ENCODE assay signal across 8 cellular contexts in genomic region chr19:7920520-7921301, GRCh38. TPM values are rescaled to one million over a fixed set of nuclear protein-coding genes. Genes with fewer than 3 reads are reported as not detected.
DNase-seq lines count a peak whose midpoint lies in the region; ATAC-seq and TF ChIP-seq lines count a peak whose summit lies in the region.

No MANE protein-coding gene starts in this region.

- CTCF ChIA-PET in mammary epithelial cell (lab: Charles Lee; ENCODE audit: low non-redundant PET): interaction anchor here (0.6 to 1.3 kb wide), 8 partner anchors 9 to 352 kb away, joined by 3 to 33 read pairs (median 6); partner anchors contain the start of gene TIMM44

- H3K4me3 ChIP-seq in WI38 (ENCODE audit: low read depth, low read length) (peak overlapping the region; percentile 71), mammary epithelial cell (replicated peaks in 1 of 3; ENCODE audit: insufficient read depth in 1 of 3, low read depth in 2 of 3, low read length in 3 of 3) (peak overlapping the region; percentile 76 to 86 (median 79))

- WGBS in mammary epithelial cell (ENCODE audit: low coverage, missing lambda C conversion rate): 0% methylated on average over 3 of the region's 62 CpGs

- no peaks in the 10 kb centered on the region for H4K20me1 ChIP-seq in mammary epithelial cell (ENCODE audit: insufficient read depth, low read length)

- H3K4me2 ChIP-seq in mammary epithelial cell (ENCODE audit: insufficient read depth, low read depth, low read length): peak overlapping the region; percentile 92

- H3K9me3 ChIP-seq in mammary epithelial cell (replicated peaks; ENCODE audit: insufficient read depth, low read length): no peaks in the 10 kb centered on the region

- ATAC-seq in GM18858 (IDR thresholded peaks at IDR 0.05; ENCODE audit: unreplicated experiment) (peak; percentile 29), HG03103 (IDR thresholded peaks at IDR 0.05; ENCODE audit: low read depth, unreplicated experiment) (peak; percentile 37)

- H3K27me3 ChIP-seq in mammary epithelial cell (ENCODE audit: insufficient read depth, low read length): peaks cover 13% of the 10 kb centered on the region

- no peak for TF ChIP-seq CTCF in WI38 (IDR thresholded peaks at IDR 0.05; ENCODE audit: low read depth, low read length)
- no peak for TF ChIP-seq CTCF in mammary epithelial cell (conservative IDR thresholded peaks at IDR 0.05 in 1 of 2, IDR thresholded peaks at IDR 0.05 in 1 of 2; ENCODE audit: extremely low read depth in 1 of 2, insufficient read depth in 1 of 2, low read depth in 1 of 2, low read length in 2 of 2)

- intact Hi-C loops in mammary epithelial cell (cut with micrococcal nuclease): loop anchor here (1.0 to 2.0 kb wide), 2 partner anchors 18 to 49 kb away; partner anchors contain the start of gene MAP2K7

- peak overlapping the region; percentile 95 for H2AFZ ChIP-seq in mammary epithelial cell (ENCODE audit: low read depth, low read length)

- DNase-seq in A172 (ENCODE audit: low spot score): peak; percentile 90
- DNase-seq in NCI-H2227 (lab: John Stamatoyannopoulos, UW; ENCODE audit: unreplicated experiment): peak; percentile 98
- peak; percentile 93 for DNase-seq in mammary epithelial cell
- peak; percentile 68 for DNase-seq in inferior parietal cortex (ENCODE audit: extremely low spot score)
- DNase-seq in smooth muscle cell of the brain vasculature (ENCODE audit: low read depth, low spot score): peak; percentile 94

- peak overlapping the region; percentile 26 for H3K9ac ChIP-seq in mammary epithelial cell (ENCODE audit: insufficient read depth, low read length)

- no peaks in the 10 kb centered on the region for H3K36me3 ChIP-seq in mammary epithelial cell (ENCODE audit: insufficient read depth, low read length)

- no peaks in the 10 kb centered on the region for H3K79me2 ChIP-seq in mammary epithelial cell (ENCODE audit: insufficient read depth, low read length)

- H3K27ac ChIP-seq in mammary epithelial cell (ENCODE audit: insufficient read depth, low read depth, low read length): peak overlapping the region; percentile 52

- peaks cover 39% of the 10 kb centered on the region for H3K4me1 ChIP-seq in mammary epithelial cell (ENCODE audit: insufficient read depth, low read length)

- dilution Hi-C loops in mammary epithelial cell (cut with HindIII; ENCODE audit: low sequenced_read_pairs): loop anchor here (5.0 kb wide), 1 partner anchor 68 kb away; no protein-coding TSS in a partner anchor

- no TSS peak for BruUV-seq in mammary epithelial cell (replicated peaks; lab: Mats Ljungman, UMichigan)

- in situ Hi-C loops in mammary epithelial cell (cut with MboI; ENCODE audit: low sequenced_read_pairs in 2 of 2): no loop called here

RNA-seq across cellular contexts. Expression of gene SNAPC2, which starts 0.6 kb away (rescaled TPM):
- total RNA-seq in A172 (2014; rRNA removed; shearing (Covaris generic)): 30.6 and 44.5 TPM in 2 replicates
- 10 to 100 TPM; 11.2 to 27.2 TPM for total RNA-seq in mammary epithelial cell
- 11.5 TPM for polyA plus RNA-seq in mammary epithelial cell
- polyA minus RNA-seq in mammary epithelial cell: 1.6 TPM

RNA-seq across cellular contexts. Expression of gene CTXN1, which starts 5.2 kb away (rescaled TPM):
- 24.3 and 37.0 TPM in 2 replicates for total RNA-seq in A172 (2014; rRNA removed; shearing (Covaris generic))
- 10 to 100 TPM in 1 of 2 donors, 1 to 10 TPM in 1; 3.3 to 13.3 TPM for total RNA-seq in mammary epithelial cell
- 2.1 TPM for polyA plus RNA-seq in mammary epithelial cell
- polyA minus RNA-seq in mammary epithelial cell: 0.36 TPM

RNA-seq across cellular contexts. Expression of gene TGFBR3L, which starts 6.1 kb away (rescaled TPM):
- total RNA-seq in A172 (2014; rRNA removed; shearing (Covaris generic)): 0.34 TPM in 1 of 2 replicates, not detected in the other
- 1 to 10 TPM; 1.2 to 1.4 TPM for total RNA-seq in mammary epithelial cell
- polyA plus RNA-seq in mammary epithelial cell: 0.23 TPM
- polyA minus RNA-seq in mammary epithelial cell: not detected

RNA-seq across cellular contexts. Expression of gene MAP2K7, which starts 17.0 kb away (rescaled TPM):
- total RNA-seq in A172 (2014; rRNA removed; shearing (Covaris generic)): 7.1 and 12.7 TPM in 2 replicates
- 10 to 100 TPM; 11.3 to 33.3 TPM for total RNA-seq in mammary epithelial cell
- polyA plus RNA-seq in mammary epithelial cell: 10.7 TPM
- 4.9 TPM for polyA minus RNA-seq in mammary epithelial cell

RNA-seq across cellular contexts. Expression of gene TIMM44, which starts 22.8 kb away (rescaled TPM):
- total RNA-seq in A172 (2014; rRNA removed; shearing (Covaris generic)): 82.0 and 92.0 TPM in 2 replicates
- total RNA-seq in mammary epithelial cell: 10 to 100 TPM; 52.7 to 94.3 TPM
- polyA plus RNA-seq in mammary epithelial cell: 38.1 TPM
- 51.2 TPM for polyA minus RNA-seq in mammary epithelial cell

Comparison
In these comparisons a context has a peak if more than half of its experiments do, and no peak if none do; other contexts are left out.
1. Peak in every context shown above with its lines: DNase-seq, ATAC-seq, H3K4me3 ChIP-seq and H3K27ac ChIP-seq.